In the genomic region with DNA sequence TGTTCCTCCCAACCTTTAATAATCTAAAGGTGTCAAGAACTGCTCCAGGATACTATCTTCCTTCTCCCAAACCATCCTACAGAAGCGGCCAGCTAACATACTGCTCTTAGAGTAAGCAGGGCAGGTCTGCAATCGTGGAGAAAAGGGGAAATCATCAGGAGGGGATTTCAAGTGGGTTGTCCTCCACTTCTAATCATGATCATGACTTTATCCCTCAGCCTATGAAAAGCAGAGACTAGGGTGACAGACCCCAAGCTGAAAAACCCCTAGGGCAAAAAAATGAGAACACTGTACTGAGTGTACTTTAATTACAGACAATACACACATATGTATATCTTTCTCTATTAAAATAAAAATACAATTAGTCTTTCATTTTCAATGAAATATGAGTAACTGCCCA, we compare ENCODE assay signal across 3 cellular contexts.
TF ChIP-seq lines count a peak whose summit lies in the region.

No MANE protein-coding gene starts in this region.

TF ChIP-seq in HepG2, 621 proteins besides CTCF, POLR2A, EP300 and RAD21:
- TF ChIP-seq RBFOX2 (IDR thresholded peaks at IDR 0.05; ENCODE audit: low read depth, low read length), result peak; percentile 31; the same call in 1 of the 2 replicates
- TF ChIP-seq, protein P1, sequence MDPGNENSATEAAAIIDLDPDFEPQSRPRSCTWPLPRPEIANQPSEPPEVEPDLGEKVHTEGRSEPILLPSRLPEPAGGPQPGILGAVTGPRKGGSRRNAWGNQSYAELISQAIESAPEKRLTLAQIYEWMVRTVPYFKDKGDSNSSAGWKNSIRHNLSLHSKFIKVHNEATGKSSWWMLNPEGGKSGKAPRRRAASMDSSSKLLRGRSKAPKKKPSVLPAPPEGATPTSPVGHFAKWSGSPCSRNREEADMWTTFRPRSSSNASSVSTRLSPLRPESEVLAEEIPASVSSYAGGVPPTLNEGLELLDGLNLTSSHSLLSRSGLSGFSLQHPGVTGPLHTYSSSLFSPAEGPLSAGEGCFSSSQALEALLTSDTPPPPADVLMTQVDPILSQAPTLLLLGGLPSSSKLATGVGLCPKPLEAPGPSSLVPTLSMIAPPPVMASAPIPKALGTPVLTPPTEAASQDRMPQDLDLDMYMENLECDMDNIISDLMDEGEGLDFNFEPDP (CRISPR knock-in tag; conservative IDR thresholded peaks at IDR 0.05), result no peak
- no peak for TF ChIP-seq ATF1 (CRISPR knock-in tag; IDR thresholded peaks at IDR 0.05)
- TF ChIP-seq, protein P2, sequence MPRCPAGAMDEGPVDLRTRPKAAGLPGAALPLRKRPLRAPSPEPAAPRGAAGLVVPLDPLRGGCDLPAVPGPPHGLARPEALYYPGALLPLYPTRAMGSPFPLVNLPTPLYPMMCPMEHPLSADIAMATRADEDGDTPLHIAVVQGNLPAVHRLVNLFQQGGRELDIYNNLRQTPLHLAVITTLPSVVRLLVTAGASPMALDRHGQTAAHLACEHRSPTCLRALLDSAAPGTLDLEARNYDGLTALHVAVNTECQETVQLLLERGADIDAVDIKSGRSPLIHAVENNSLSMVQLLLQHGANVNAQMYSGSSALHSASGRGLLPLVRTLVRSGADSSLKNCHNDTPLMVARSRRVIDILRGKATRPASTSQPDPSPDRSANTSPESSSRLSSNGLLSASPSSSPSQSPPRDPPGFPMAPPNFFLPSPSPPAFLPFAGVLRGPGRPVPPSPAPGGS (CRISPR knock-in tag; IDR thresholded peaks at IDR 0.05), result no peak
- no peak for TF ChIP-seq ZNF670 (CRISPR knock-in tag; IDR thresholded peaks at IDR 0.05; ENCODE audit: borderline replicate concordance)
- TF ChIP-seq ZFP36L1 (CRISPR knock-in tag; IDR thresholded peaks at IDR 0.05), result no peak
- TF ChIP-seq TBX2 (CRISPR knock-in tag; IDR thresholded peaks at IDR 0.05; ENCODE audit: borderline replicate concordance), result no peak
- TF ChIP-seq, protein P3, sequence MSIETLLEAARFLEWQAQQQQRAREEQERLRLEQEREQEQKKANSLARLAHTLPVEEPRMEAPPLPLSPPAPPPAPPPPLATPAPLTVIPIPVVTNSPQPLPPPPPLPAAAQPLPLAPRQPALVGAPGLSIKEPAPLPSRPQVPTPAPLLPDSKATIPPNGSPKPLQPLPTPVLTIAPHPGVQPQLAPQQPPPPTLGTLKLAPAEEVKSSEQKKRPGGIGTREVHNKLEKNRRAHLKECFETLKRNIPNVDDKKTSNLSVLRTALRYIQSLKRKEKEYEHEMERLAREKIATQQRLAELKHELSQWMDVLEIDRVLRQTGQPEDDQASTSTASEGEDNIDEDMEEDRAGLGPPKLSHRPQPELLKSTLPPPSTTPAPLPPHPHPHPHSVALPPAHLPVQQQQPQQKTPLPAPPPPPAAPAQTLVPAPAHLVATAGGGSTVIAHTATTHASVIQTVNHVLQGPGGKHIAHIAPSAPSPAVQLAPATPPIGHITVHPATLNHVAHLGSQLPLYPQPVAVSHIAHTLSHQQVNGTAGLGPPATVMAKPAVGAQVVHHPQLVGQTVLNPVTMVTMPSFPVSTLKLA (IDR thresholded peaks at IDR 0.05), result no peak

TF ChIP-seq in HEK293, 187 proteins besides CTCF, POLR2A, EP300 and RAD21:
- TF ChIP-seq ZNF837 (tag by site-specific recombination; IDR thresholded peaks at IDR 0.05), result no peak
- TF ChIP-seq MZF1 (tag by site-specific recombination; IDR thresholded peaks at IDR 0.05; ENCODE audit: borderline replicate concordance), result peak; percentile 53; the same call in 1 of the 2 replicates
TF ChIP-seq in HEK293: peak in this region for 1.

TF ChIP-seq in GM12878, 131 proteins besides CTCF, POLR2A, EP300 and RAD21:
- TF ChIP-seq SPI1 (IDR thresholded peaks at IDR 0.05; ENCODE audit: borderline replicate concordance, insufficient read depth, low read depth, low read length) (peak; percentile 37; the same call in 1 of the 2 replicates), RELA (IDR thresholded peaks at IDR 0.05; ENCODE audit: borderline replicate concordance, partially characterized antibody) (no peak)
